1 cellular context compared by ENCODE assay signal in the genomic region with DNA sequence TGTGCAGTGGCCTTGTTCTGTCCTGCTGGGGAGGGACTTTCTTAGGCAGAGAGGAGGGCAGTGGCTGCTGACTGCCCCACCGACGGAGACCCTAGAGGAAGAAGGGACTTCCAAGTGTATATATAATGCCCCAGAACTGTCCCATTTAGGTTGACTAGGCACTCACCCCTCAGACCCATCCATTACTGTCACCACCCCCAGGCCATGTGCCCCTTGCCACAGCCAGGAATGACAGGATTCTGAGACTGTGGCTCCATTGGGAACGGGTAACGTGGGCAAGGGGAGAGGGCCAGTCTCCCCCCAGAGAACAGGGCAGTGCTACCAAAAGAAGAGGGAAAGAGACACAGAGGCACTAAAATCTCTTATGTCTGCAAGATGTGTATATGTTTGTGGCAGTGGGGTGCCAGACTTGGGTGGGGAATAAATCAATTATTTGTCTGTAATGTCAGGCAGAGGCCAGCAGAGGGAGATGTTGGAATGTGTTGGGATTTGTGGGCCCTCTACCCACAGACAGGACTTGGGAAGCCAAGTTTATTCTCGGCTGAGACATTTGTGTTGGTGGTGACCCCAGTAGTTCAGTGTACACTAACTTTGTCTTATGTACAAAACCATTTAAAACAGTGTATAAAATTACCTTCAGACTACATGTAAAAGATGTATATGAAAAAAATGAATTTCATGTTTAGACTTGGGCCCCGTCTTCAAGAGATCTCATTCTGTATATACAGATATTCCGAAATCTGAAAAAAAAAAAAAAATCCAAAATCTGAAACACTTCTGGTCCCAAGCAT.
A peak's percentile ranks its signal among the peaks of the same experiment; 100 is the strongest.
TF ChIP-seq lines count a peak whose summit lies in the region.

No MANE protein-coding gene starts in this region.

TF ChIP-seq in H1, 55 proteins besides CTCF, POLR2A, EP300 and RAD21:
- TF ChIP-seq RNF2 (IDR thresholded peaks at IDR 0.05; ENCODE audit: borderline replicate concordance, low read depth, low read length, missing control alignments, poor library complexity, severe bottlenecking) (no peak), TEAD4 (IDR thresholded peaks at IDR 0.05; ENCODE audit: low read depth, low read length) (peak; percentile 65; the same call in 1 of the 2 replicates)
